1 cellular context compared by ENCODE assay signal in the genomic region with DNA sequence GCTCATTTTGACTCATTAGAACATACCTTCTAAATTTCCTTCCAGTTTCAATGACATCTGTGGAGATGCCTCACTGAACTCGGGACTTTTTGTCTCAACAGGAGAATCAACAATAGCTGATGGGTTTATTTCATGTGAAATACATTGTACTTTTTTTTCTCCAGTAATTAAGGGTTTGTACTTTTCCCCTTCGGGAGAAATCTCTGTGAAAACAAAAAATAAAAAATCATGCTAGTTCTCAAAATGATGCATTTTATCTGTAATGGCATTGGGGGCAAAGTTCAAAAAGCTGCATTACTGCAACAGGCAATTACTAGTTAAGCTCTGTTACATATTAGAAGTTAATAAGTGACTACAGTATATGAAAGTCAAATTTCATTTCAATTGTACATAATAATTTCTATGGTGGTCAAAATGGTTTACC.
TF ChIP-seq lines count a peak whose summit lies in the region.

No MANE protein-coding gene starts in this region.

TF ChIP-seq in liver, 16 proteins besides CTCF, POLR2A, EP300 and RAD21 (continued from another document):
- TF ChIP-seq, protein P1, sequence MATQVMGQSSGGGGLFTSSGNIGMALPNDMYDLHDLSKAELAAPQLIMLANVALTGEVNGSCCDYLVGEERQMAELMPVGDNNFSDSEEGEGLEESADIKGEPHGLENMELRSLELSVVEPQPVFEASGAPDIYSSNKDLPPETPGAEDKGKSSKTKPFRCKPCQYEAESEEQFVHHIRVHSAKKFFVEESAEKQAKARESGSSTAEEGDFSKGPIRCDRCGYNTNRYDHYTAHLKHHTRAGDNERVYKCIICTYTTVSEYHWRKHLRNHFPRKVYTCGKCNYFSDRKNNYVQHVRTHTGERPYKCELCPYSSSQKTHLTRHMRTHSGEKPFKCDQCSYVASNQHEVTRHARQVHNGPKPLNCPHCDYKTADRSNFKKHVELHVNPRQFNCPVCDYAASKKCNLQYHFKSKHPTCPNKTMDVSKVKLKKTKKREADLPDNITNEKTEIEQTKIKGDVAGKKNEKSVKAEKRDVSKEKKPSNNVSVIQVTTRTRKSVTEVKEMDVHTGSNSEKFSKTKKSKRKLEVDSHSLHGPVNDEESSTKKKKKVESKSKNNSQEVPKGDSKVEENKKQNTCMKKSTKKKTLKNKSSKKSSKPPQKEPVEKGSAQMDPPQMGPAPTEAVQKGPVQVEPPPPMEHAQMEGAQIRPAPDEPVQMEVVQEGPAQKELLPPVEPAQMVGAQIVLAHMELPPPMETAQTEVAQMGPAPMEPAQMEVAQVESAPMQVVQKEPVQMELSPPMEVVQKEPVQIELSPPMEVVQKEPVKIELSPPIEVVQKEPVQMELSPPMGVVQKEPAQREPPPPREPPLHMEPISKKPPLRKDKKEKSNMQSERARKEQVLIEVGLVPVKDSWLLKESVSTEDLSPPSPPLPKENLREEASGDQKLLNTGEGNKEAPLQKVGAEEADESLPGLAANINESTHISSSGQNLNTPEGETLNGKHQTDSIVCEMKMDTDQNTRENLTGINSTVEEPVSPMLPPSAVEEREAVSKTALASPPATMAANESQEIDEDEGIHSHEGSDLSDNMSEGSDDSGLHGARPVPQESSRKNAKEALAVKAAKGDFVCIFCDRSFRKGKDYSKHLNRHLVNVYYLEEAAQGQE (IDR thresholded peaks at IDR 0.05) = no peak
- TF ChIP-seq TAF1 (conservative IDR thresholded peaks at IDR 0.05) (no peak), YY1 (IDR thresholded peaks at IDR 0.05) (peak; percentile 37), HNF4G (IDR thresholded peaks at IDR 0.05) (peak; percentile 56), EGR1 (IDR thresholded peaks at IDR 0.05; ENCODE audit: low read depth in 2 of 2) (no peak), RXRA (IDR thresholded peaks at IDR 0.05) (no peak), NR2F2 (IDR thresholded peaks at IDR 0.05) (no peak), GABPA (IDR thresholded peaks at IDR 0.05 in 1 of 2, conservative IDR thresholded peaks at IDR 0.05 in 1 of 2) (no peak)
- TF ChIP-seq, protein P2, sequence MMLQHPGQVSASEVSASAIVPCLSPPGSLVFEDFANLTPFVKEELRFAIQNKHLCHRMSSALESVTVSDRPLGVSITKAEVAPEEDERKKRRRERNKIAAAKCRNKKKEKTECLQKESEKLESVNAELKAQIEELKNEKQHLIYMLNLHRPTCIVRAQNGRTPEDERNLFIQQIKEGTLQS (IDR thresholded peaks at IDR 0.05) = no peak
- TF ChIP-seq, protein P3, sequence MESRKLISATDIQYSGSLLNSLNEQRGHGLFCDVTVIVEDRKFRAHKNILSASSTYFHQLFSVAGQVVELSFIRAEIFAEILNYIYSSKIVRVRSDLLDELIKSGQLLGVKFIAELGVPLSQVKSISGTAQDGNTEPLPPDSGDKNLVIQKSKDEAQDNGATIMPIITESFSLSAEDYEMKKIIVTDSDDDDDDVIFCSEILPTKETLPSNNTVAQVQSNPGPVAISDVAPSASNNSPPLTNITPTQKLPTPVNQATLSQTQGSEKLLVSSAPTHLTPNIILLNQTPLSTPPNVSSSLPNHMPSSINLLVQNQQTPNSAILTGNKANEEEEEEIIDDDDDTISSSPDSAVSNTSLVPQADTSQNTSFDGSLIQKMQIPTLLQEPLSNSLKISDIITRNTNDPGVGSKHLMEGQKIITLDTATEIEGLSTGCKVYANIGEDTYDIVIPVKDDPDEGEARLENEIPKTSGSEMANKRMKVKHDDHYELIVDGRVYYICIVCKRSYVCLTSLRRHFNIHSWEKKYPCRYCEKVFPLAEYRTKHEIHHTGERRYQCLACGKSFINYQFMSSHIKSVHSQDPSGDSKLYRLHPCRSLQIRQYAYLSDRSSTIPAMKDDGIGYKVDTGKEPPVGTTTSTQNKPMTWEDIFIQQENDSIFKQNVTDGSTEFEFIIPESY (IDR thresholded peaks at IDR 0.05) = no peak
- TF ChIP-seq, protein P4, sequence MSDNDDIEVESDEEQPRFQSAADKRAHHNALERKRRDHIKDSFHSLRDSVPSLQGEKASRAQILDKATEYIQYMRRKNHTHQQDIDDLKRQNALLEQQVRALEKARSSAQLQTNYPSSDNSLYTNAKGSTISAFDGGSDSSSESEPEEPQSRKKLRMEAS (IDR thresholded peaks at IDR 0.05) = no peak
